In the genomic region with DNA sequence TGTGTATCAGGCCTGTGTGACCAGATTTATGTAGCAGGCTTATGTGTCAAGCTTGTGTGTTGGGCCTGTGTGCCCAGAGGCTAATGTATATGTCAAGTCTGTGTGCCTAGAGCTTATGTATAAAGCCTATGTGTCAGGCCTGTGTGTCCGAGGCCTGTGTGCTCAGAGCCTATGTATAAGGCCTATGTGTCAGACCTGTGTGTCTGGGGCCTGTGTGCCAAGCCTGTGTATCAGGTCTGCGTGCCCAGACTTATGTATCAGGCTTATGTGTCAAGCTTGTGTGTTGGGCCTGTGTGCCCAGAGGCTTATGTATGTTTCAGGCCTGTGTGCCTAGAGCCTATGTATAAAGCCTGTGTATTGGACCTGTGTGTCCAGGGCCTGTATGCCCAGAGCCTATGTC, we compare ENCODE assay signal across 20 cellular contexts.
"Had no signal": no experiment of that assay in that cellular context is flagged by ENCODE, and none has a peak within 500 bp of the region (broad histone marks: within the 10 kb centered on the region; RNA-seq: fewer than 3 reads in every experiment).

No MANE protein-coding gene starts in this region.

- H3K27ac ChIP-seq: neutrophil, ovary, prostate gland, right atrium auricular region, suprapubic skin, tibial nerve had no signal

- H3K4me1 ChIP-seq: prostate gland, right atrium auricular region, suprapubic skin, tibial nerve had no signal

- DNase-seq: activated B cell treated with CpG ODN at 0.5 μM for 24 hours; activated CD4-positive, alpha-beta T cell treated with anti-CD3 and anti-CD28 coated beads for 36 hours; activated CD4-positive, alpha-beta T cell treated with anti-CD3 and anti-CD28 coated beads, Interleukin-2, amount 50 U/mL, for 4 hours; activated CD8-positive, alpha-beta memory T cell treated with anti-CD3 and anti-CD28 coated beads, Interleukin-2, amount 50 U/mL, for 48 hours; activated naive CD4-positive, alpha-beta T cell treated with Interleukin-2 at 50 U/mL for 16 hours; activated naive CD8-positive, alpha-beta T cell treated with anti-CD3 and anti-CD28 coated beads, Interleukin-2, amount 10 ng/mL, durations not matched to agents 7 days and 5 days; activated T-cell treated with anti-CD3 and anti-CD28 coated beads, Interleukin-2, amount 50 U/mL, for 48 hours; amniotic stem cell; cortex of kidney; endodermal cell; immature natural killer cell; ovary; stimulated activated CD4-positive, alpha-beta T cell treated with anti-CD3 and anti-CD28 coated beads, Interleukin-4, amount 100 ng/mL, for 24 hours; T-helper 9 cell had no signal

- H3K9me3 ChIP-seq: neutrophil, ovary, prostate gland, right atrium auricular region, suprapubic skin had no signal

- ATAC-seq: activated CD4-positive, alpha-beta T cell treated with anti-CD3 and anti-CD28 coated beads for 36 hours; left lobe of liver had no signal

- H3K36me3 ChIP-seq: neutrophil, ovary, prostate gland, right atrium auricular region, suprapubic skin, tibial nerve had no signal

- H3K4me3 ChIP-seq: ovary, prostate gland, right atrium auricular region, suprapubic skin, tibial nerve had no signal

- H3K27me3 ChIP-seq: neutrophil, ovary, right atrium auricular region, suprapubic skin, tibial nerve had no signal
